In the genomic region with DNA sequence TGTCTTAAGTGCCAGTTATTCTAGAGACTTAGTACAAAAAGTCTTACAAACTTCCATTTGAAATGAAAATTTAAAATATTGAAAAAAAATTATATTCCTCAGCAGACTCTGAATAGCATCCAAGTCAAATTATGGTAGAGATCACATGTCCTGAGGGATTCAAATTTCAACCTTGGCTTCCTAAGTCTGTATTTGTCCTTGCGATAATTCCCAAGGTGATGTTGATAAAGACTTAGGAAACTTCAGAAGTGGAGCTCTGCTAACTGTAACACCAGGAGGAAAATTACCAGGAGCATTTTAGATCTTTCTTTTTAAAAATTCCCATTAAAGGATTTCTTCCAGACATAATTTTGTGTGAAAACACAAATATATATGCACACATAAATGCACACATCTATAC, we compare ENCODE assay signal across 16 cellular contexts.
DNase-seq lines count a peak whose midpoint lies in the region; ATAC-seq and TF ChIP-seq lines count a peak whose summit lies in the region.
"Had no signal": no experiment of that assay in that cellular context is flagged by ENCODE, and none has a peak within 500 bp of the region (broad histone marks: within the 10 kb centered on the region; RNA-seq: fewer than 3 reads in every experiment).

No MANE protein-coding gene starts in this region.

- H3K4me3 ChIP-seq in right atrium auricular region, result no peak overlapping the region
- no peak overlapping the region for H3K4me3 ChIP-seq in right cardiac atrium (ENCODE audit: low read length)
- H3K4me3 ChIP-seq: BLaER1 had no signal

- H3K27me3 ChIP-seq in right atrium auricular region, result no peaks in the 10 kb centered on the region
- no peaks in the 10 kb centered on the region for H3K27me3 ChIP-seq in right cardiac atrium (ENCODE audit: control insufficient read depth, insufficient read depth)
- H3K27me3 ChIP-seq: BLaER1 had no signal

- H3K27ac Mint-ChIP-seq in WTC11, result no peak overlapping the region
- H3K27ac Mint-ChIP-seq: CD14-positive monocyte; CD4-positive, alpha-beta memory T cell had no signal

- H3K4me1 Mint-ChIP-seq in WTC11, result peaks cover 19% of the 10 kb centered on the region
- H3K4me1 Mint-ChIP-seq: CD14-positive monocyte; CD4-positive, alpha-beta memory T cell had no signal

- 0 out of 2 replicates have a peak, but pooled peaks cover 3% of the 10 kb centered on the region for H3K9me3 Mint-ChIP-seq in WTC11

- intact Hi-C loops in Right ventricle myocardium inferior (cut with DNase I), result no loop called here
- intact Hi-C loops in right cardiac atrium (cut with DNase I), result loop anchor here in 1 of 4 donors (10.0 kb wide), 1 partner anchor 213 kb away; no protein-coding TSS in a partner anchor

- CTCF ChIA-PET in HEK293T (lab: Yijun Ruan, JAX), result interaction anchor here (0.6 kb wide), 1 partner anchor 1195 kb away, joined by 6 read pairs; no protein-coding TSS in a partner anchor
- CTCF ChIA-PET in WTC11 (lab: Charles Lee), result no interaction called here

- DNase-seq in Right ventricle myocardium inferior (ENCODE audit: missing footprints) (no peak), right atrium auricular region (ENCODE audit: low spot score) (no peak), NCI-H2171 treated with DMSO at 0.1 percent for 48 hours (lab: John Stamatoyannopoulos, UW) (peak; percentile 80), right cardiac atrium (no peak), HEK293T (ENCODE audit: extremely low spot score) (no peak), WTC11 (ENCODE audit: low spot score) (no peak)
- DNase-seq: 8988T; CD4-positive, alpha-beta memory T cell; DMS79 treated with DMSO at 0.1 percent for 48 hours; GF-D8; GOT3; H7 had no signal

- H3K4me1 ChIP-seq in right atrium auricular region (peaks cover 0 to 13% of the 10 kb centered on the region in 2 donors), right cardiac atrium (ENCODE audit: control insufficient read depth, insufficient read depth, low read length) (no peaks in the 10 kb centered on the region)
- H3K4me1 ChIP-seq: BLaER1 had no signal

- 38% methylated on average over 1 of the region's 1 CpG for WGBS in right cardiac atrium

- no peak for TF ChIP-seq CTCF in right atrium auricular region (IDR thresholded peaks at IDR 0.05)
- TF ChIP-seq CTCF in WTC11 (IDR thresholded peaks at IDR 0.05), result no peak

- H3K36me3 ChIP-seq in right atrium auricular region, result no peaks in the 10 kb centered on the region
- H3K36me3 ChIP-seq: BLaER1 had no signal

- H3K36me3 Mint-ChIP-seq in WTC11, result no peaks in the 10 kb centered on the region
- H3K36me3 Mint-ChIP-seq: CD14-positive monocyte; CD4-positive, alpha-beta memory T cell had no signal

- ATAC-seq in Right ventricle myocardium inferior, result peak; percentile 77
- peak; percentile 36 to 48 for ATAC-seq in right cardiac atrium
- ATAC-seq in GM21367 (IDR thresholded peaks at IDR 0.05; ENCODE audit: unreplicated experiment), result no peak
- ATAC-seq in WTC11, result no peak
- ATAC-seq: HCT116 had no signal

- H3K9me3 ChIP-seq in right atrium auricular region (no peaks in the 10 kb centered on the region), right cardiac atrium (ENCODE audit: control insufficient read depth, low read length) (no peaks in the 10 kb centered on the region)
- H3K9me3 ChIP-seq: BLaER1 had no signal

- H3K27ac ChIP-seq in right atrium auricular region (no peak overlapping the region), right cardiac atrium (ENCODE audit: low read length) (no peak overlapping the region)
- H3K27ac ChIP-seq: BLaER1 had no signal

- H3K4me3 Mint-ChIP-seq in WTC11, result no peak overlapping the region
- H3K4me3 Mint-ChIP-seq: CD14-positive monocyte; CD4-positive, alpha-beta memory T cell had no signal

- no peaks in the 10 kb centered on the region; the same call in 1 of the 2 replicates for H3K27me3 Mint-ChIP-seq in WTC11 (ENCODE audit: low read depth)
- H3K27me3 Mint-ChIP-seq: CD4-positive, alpha-beta memory T cell had no signal

- POLR2A ChIA-PET in HEK293T (lab: Yijun Ruan, JAX) (no interaction called here), WTC11 (lab: Charles Lee) (no interaction called here)

TF ChIP-seq in HEK293T, 16 proteins besides CTCF, POLR2A, EP300 and RAD21:
- TF ChIP-seq ZNF384 (IDR thresholded peaks at IDR 0.05), result no peak
- TF ChIP-seq LEF1 (IDR thresholded peaks at IDR 0.05; ENCODE audit: borderline replicate concordance), result no peak

TF ChIP-seq in WTC11, 78 proteins besides CTCF, POLR2A, EP300 and RAD21:
- no peak for TF ChIP-seq ZMAT4 (CRISPR knock-in tag; IDR thresholded peaks at IDR 0.05)
- TF ChIP-seq GABPB1 (CRISPR knock-in tag; IDR thresholded peaks at IDR 0.05), result no peak
- TF ChIP-seq ZNF138 (CRISPR knock-in tag; conservative IDR thresholded peaks at IDR 0.05), result no peak
- no peak for TF ChIP-seq JUN (CRISPR knock-in tag; IDR thresholded peaks at IDR 0.05)
- TF ChIP-seq OVOL2 (CRISPR knock-in tag; IDR thresholded peaks at IDR 0.05; ENCODE audit: borderline replicate concordance), result no peak
- TF ChIP-seq GTF2I (CRISPR knock-in tag; conservative IDR thresholded peaks at IDR 0.05), result no peak
- no peak for TF ChIP-seq IRF2 (CRISPR knock-in tag; IDR thresholded peaks at IDR 0.05; ENCODE audit: borderline replicate concordance, low read depth)
- TF ChIP-seq GRHL2 (CRISPR knock-in tag; IDR thresholded peaks at IDR 0.05; ENCODE audit: insufficient replicate concordance, severe bottlenecking), result no peak
- no peak for TF ChIP-seq ETV6 (CRISPR knock-in tag; IDR thresholded peaks at IDR 0.05)
- no peak for TF ChIP-seq ATF1 (CRISPR knock-in tag; IDR thresholded peaks at IDR 0.05)
- TF ChIP-seq SMAD4 (CRISPR knock-in tag; IDR thresholded peaks at IDR 0.05), result no peak
- no peak for TF ChIP-seq USF1 (CRISPR knock-in tag; IDR thresholded peaks at IDR 0.05)
- TF ChIP-seq ZNF219 (CRISPR knock-in tag; IDR thresholded peaks at IDR 0.05; ENCODE audit: borderline replicate concordance), result no peak

Comparison
In these comparisons a context has a peak if more than half of its experiments do, and no peak if none do; other contexts are left out.
1. ATAC-seq: peak in Right ventricle myocardium inferior (single experiment) and right cardiac atrium (2 of 2); none in GM21367 (single experiment) and WTC11 (single experiment).